ENCODE assay signal across 8 cellular contexts in the genomic region with DNA sequence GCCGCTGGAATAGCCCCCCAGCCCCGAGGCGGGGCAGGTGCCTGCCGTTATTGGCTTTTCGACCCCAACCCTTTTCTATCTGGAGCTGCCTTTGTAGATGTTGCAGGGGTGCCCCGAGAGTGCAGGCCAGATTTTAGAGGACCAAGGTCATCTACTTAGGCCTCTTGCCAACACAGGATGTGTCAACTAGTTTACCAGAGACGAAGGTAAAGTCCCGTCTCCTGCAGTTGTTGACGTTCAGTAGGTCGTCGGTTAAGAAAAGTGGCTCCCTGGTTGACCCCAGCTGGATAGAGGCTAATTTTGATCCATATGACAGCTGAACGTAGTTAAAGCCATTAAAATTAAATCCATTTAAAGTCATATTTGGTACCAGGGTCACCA. TPM values are rescaled to one million over a fixed set of nuclear protein-coding genes. Genes with fewer than 3 reads are reported as not detected.
A peak's percentile ranks its signal among the peaks of the same experiment; 100 is the strongest.
DNase-seq lines count a peak whose midpoint lies in the region; ATAC-seq, FAIRE-seq and TF ChIP-seq lines count a peak whose summit lies in the region.

No MANE protein-coding gene starts in this region.

- H3K36me3 ChIP-seq in Peyer's patch, result peaks cover 0 to 4% (median 0%) of the 10 kb centered on the region in 3 donors
- H3K36me3 ChIP-seq in endothelial cell of umbilical vein (ENCODE audit: control insufficient read depth in 2 of 2, extremely low read depth in 1 of 2, insufficient read depth in 2 of 2, low read length in 2 of 2), result no peaks in the 10 kb centered on the region

- intact Hi-C loops in activated CD4-positive, alpha-beta T cell treated with anti-CD3 and anti-CD28 coated beads for 36 hours (cut with DNase I, micrococcal nuclease), result loop anchor here (1.0 to 5.0 kb wide), 8 partner anchors 33 to 666 kb away; partner anchors contain the start of gene ATP10A (in 1 of the 2)
- intact Hi-C loops in endothelial cell of umbilical vein (cut with micrococcal nuclease), result no loop called here

- peak overlapping the region; percentile 77 for H3K9ac ChIP-seq in endothelial cell of umbilical vein (replicated peaks; ENCODE audit: extremely low read depth, insufficient read depth, low read length)

- ATAC-seq in activated CD4-positive, alpha-beta T cell treated with anti-CD3 and anti-CD28 coated beads for 36 hours, result no peak
- ATAC-seq in HG02759 (IDR thresholded peaks at IDR 0.05; ENCODE audit: unreplicated experiment) (peak; percentile 6), naive B cell (ENCODE audit: low read depth in 2 of 2) (no peak)

- H3K27me3 Mint-ChIP-seq in activated CD4-positive, alpha-beta T cell treated with anti-CD3 and anti-CD28 coated beads for 36 hours, result peaks cover 2% of the 10 kb centered on the region
- H3K27me3 Mint-ChIP-seq in naive B cell, result peaks cover 0 to 2% (median 2%) of the 10 kb centered on the region in 3 donors

- no peaks in the 10 kb centered on the region for H3K9me1 ChIP-seq in endothelial cell of umbilical vein (replicated peaks; ENCODE audit: control insufficient read depth, extremely low read depth, insufficient read depth, low read length)

- H3K4me1 ChIP-seq in Peyer's patch (peaks cover 0 to 15% (median 5%) of the 10 kb centered on the region in 4 donors), endothelial cell of umbilical vein (ENCODE audit: control insufficient read depth, extremely low read depth, insufficient read depth, low read length) (peaks cover 16% of the 10 kb centered on the region)

- no peak for DNase-seq in activated CD4-positive, alpha-beta T cell treated with anti-CD3 and anti-CD28 coated beads for 36 hours
- DNase-seq in activated CD4-positive, alpha-beta T cell treated with anti-CD3 and anti-CD28 coated beads for 4 hours, result no peak
- peak in 2 of 3 donors; percentile 17 to 70 for DNase-seq in Peyer's patch
- DNase-seq in endothelial cell of umbilical vein (ENCODE audit: low read depth, low spot score), result no peak
- DNase-seq in naive B cell, result no peak
- no peak for DNase-seq in SKM-1 treated with dmso at 0.1 percent for 144 hours (lab: John Stamatoyannopoulos, UW; ENCODE audit: unreplicated experiment)
- DNase-seq in GOT3 (lab: John Stamatoyannopoulos, UW), result no peak

- H3K79me2 ChIP-seq in endothelial cell of umbilical vein (ENCODE audit: control insufficient read depth, insufficient read depth, low read length), result peaks cover 43% of the 10 kb centered on the region

- no peak for TF ChIP-seq CTCF in Peyer's patch (IDR thresholded peaks at IDR 0.05)
- TF ChIP-seq CTCF in endothelial cell of umbilical vein (IDR thresholded peaks at IDR 0.05; ENCODE audit: extremely low read depth in 1 of 2, insufficient read depth in 1 of 2, low read depth in 1 of 2, low read length in 2 of 2), result no peak

- CTCF ChIA-PET in activated CD4-positive, alpha-beta T cell treated with anti-CD3 and anti-CD28 coated beads for 36 hours (lab: Charles Lee), result interaction anchor here (1.3 kb wide), 1 partner anchor 129 kb away, joined by 3 read pairs; no protein-coding TSS in a partner anchor
- CTCF ChIA-PET in endothelial cell of umbilical vein (lab: Charles Lee), result no interaction called here

- dilution Hi-C loops in endothelial cell of umbilical vein (cut with MboI; ENCODE audit: extremely low pct_ligation_motif_present, low sequenced_read_pairs), result no loop called here

- peak overlapping the region; percentile 92 for H3K27ac Mint-ChIP-seq in activated CD4-positive, alpha-beta T cell treated with anti-CD3 and anti-CD28 coated beads for 36 hours
- H3K27ac Mint-ChIP-seq in naive B cell, result peak overlapping the region; percentile 49 to 93 (median 84)

- H3K27ac ChIP-seq in Peyer's patch (peak overlapping the region; percentile 94 to 98 (median 95)), endothelial cell of umbilical vein (ENCODE audit: insufficient read depth, low read depth, low read length) (peak overlapping the region; percentile 56)

- peak overlapping the region; percentile 61 to 98 (median 92) for H3K4me3 ChIP-seq in Peyer's patch
- peak overlapping the region; percentile 64 to 85 (median 73) for H3K4me3 ChIP-seq in endothelial cell of umbilical vein (replicated peaks in 1 of 3; ENCODE audit: insufficient read depth in 1 of 3, low read depth in 1 of 3, low read length in 3 of 3)

- H3K9me3 ChIP-seq in Peyer's patch (no peaks in the 10 kb centered on the region), endothelial cell of umbilical vein (replicated peaks; ENCODE audit: control insufficient read depth, insufficient read depth, low read length) (no peaks in the 10 kb centered on the region)

- no peak for TF ChIP-seq POLR2A in Peyer's patch (IDR thresholded peaks at IDR 0.05)
- TF ChIP-seq POLR2A in endothelial cell of umbilical vein (IDR thresholded peaks at IDR 0.05; ENCODE audit: low read depth, low read length), result no peak

- POLR2A ChIA-PET in activated CD4-positive, alpha-beta T cell treated with anti-CD3 and anti-CD28 coated beads for 36 hours (lab: Charles Lee), result no interaction called here
- POLR2A ChIA-PET in endothelial cell of umbilical vein (lab: Charles Lee), result no interaction called here

- H3K9me3 Mint-ChIP-seq in activated CD4-positive, alpha-beta T cell treated with anti-CD3 and anti-CD28 coated beads for 36 hours (ENCODE audit: low read depth), result no peaks in the 10 kb centered on the region
- peaks cover 0 to 2% (median 0%) of the 10 kb centered on the region in 7 donors for H3K9me3 Mint-ChIP-seq in naive B cell

- H3K27me3 ChIP-seq in Peyer's patch (no peaks in the 10 kb centered on the region), endothelial cell of umbilical vein (ENCODE audit: control insufficient read depth in 2 of 2, insufficient read depth in 2 of 2, low read length in 2 of 2) (no peaks in the 10 kb centered on the region)

- H3K4me1 Mint-ChIP-seq in activated CD4-positive, alpha-beta T cell treated with anti-CD3 and anti-CD28 coated beads for 36 hours, result peaks cover 29% of the 10 kb centered on the region
- H3K4me1 Mint-ChIP-seq in naive B cell, result peaks cover 27 to 38% (median 27%) of the 10 kb centered on the region in 3 donors

- H4K20me1 ChIP-seq in endothelial cell of umbilical vein (replicated peaks; ENCODE audit: control insufficient read depth, extremely low read depth, insufficient read depth, low read length), result peaks cover 5% of the 10 kb centered on the region

- peak overlapping the region; percentile 98 for H3K4me2 ChIP-seq in endothelial cell of umbilical vein (ENCODE audit: insufficient read depth, low read length)

- BruUV-seq in endothelial cell of umbilical vein (replicated peaks; lab: Mats Ljungman, UMichigan), result TSS peak; percentile 85

- H3K36me3 Mint-ChIP-seq in activated CD4-positive, alpha-beta T cell treated with anti-CD3 and anti-CD28 coated beads for 36 hours (ENCODE audit: low read depth), result peaks cover 13% of the 10 kb centered on the region
- peaks cover 3 to 7% of the 10 kb centered on the region in 2 donors for H3K36me3 Mint-ChIP-seq in naive B cell

- H2AFZ ChIP-seq in endothelial cell of umbilical vein (ENCODE audit: low read depth, low read length), result peak overlapping the region; percentile 100

- no peak for FAIRE-seq in endothelial cell of umbilical vein (lab: Jason Lieb, UNC)

- H3K4me3 Mint-ChIP-seq in activated CD4-positive, alpha-beta T cell treated with anti-CD3 and anti-CD28 coated beads for 36 hours, result peak overlapping the region; percentile 90
- H3K4me3 Mint-ChIP-seq in naive B cell, result peak overlapping the region; percentile 78 to 95 (median 89)

TF ChIP-seq in endothelial cell of umbilical vein, 7 proteins besides CTCF, POLR2A, EP300 and RAD21:
- TF ChIP-seq POLR2AphosphoS5 (IDR thresholded peaks at IDR 0.05; ENCODE audit: insufficient read depth, low read depth, low read length), result no peak
- TF ChIP-seq MAX (IDR thresholded peaks at IDR 0.05; ENCODE audit: insufficient read depth, insufficient read length), result no peak

RNA-seq across cellular contexts. Expression of gene UBE3A, which starts 0.6 kb away (rescaled TPM):
- total RNA-seq in activated CD4-positive, alpha-beta T cell treated with anti-CD3 and anti-CD28 coated beads for 36 hours, result 100 to 1,000 TPM; 101 to 139 TPM
- total RNA-seq in Peyer's patch (100 to 1,000 TPM in 2 of 4 donors, 10 to 100 TPM in 2; 52.9 to 106 (median 95.2) TPM), endothelial cell of umbilical vein (66.7 and 69.3 TPM in 2 replicates)
- polyA plus RNA-seq in endothelial cell of umbilical vein (6.9 and 8.5 TPM in 2 replicates), naive B cell (ENCODE audit: low read depth in 6 of 6) (100 to 1,000 TPM; 118 to 176 (median 127) TPM)
- polyA plus RNA-seq in endothelial cell of umbilical vein (2011; cell fraction: cytosol; rRNA removed), result 11.5 and 13.4 TPM in 2 replicates
- 32.4 and 32.6 TPM in 2 replicates for polyA plus RNA-seq in endothelial cell of umbilical vein (2011; cell fraction: nucleus; rRNA removed)
- polyA plus RNA-seq in endothelial cell of umbilical vein (2012), result 20.9 and 27.3 TPM in 2 replicates
- 56.0 and 66.2 TPM in 2 replicates for polyA minus RNA-seq in endothelial cell of umbilical vein
- polyA minus RNA-seq in endothelial cell of umbilical vein (2011; cell fraction: cytosol; rRNA and poly(A)+ RNA removed), result 68.3 TPM
- polyA minus RNA-seq in endothelial cell of umbilical vein (2011; cell fraction: nucleus; rRNA and poly(A)+ RNA removed), result 145 and 178 TPM in 2 replicates

Comparison
In these comparisons a context has a peak if more than half of its experiments do, and no peak if none do; other contexts are left out.
1. DNase-seq: peak in Peyer's patch (2 of 3); none in activated CD4-positive, alpha-beta T cell treated with anti-CD3 and anti-CD28 coated beads for 36 hours (single experiment), activated CD4-positive, alpha-beta T cell treated with anti-CD3 and anti-CD28 coated beads for 4 hours (0 of 2), endothelial cell of umbilical vein (single experiment), naive B cell (single experiment), SKM-1 treated with dmso at 0.1 percent for 144 hours (single experiment) and GOT3 (single experiment).